In genomic region chr7:95916573-95917371, GRCh38 we compare ENCODE assay signal across 8 cellular contexts.
DNase-seq lines count a peak whose midpoint lies in the region; ATAC-seq and TF ChIP-seq lines count a peak whose summit lies in the region.

No MANE protein-coding gene starts in this region.

- H3K9me3 Mint-ChIP-seq in activated T-cell treated with anti-CD3 and anti-CD28 coated beads, Interleukin-2, amount 50 U/mL, for 72 hours: no peaks in the 10 kb centered on the region
- no peaks in the 10 kb centered on the region for H3K9me3 Mint-ChIP-seq in neural crest cell
- H3K9me3 Mint-ChIP-seq in stimulated activated naive CD8-positive, alpha-beta T cell treated with anti-CD3 and anti-CD28 coated beads, Interleukin-15, amount 100 ng/mL, for 72 hours: no peaks in the 10 kb centered on the region

- peak overlapping the region in 1 of 2 donors; percentile 24 for H3K4me3 Mint-ChIP-seq in activated T-cell treated with anti-CD3 and anti-CD28 coated beads, Interleukin-2, amount 50 U/mL, for 72 hours
- H3K4me3 Mint-ChIP-seq in neural crest cell: no peak overlapping the region
- H3K4me3 Mint-ChIP-seq in stimulated activated naive CD8-positive, alpha-beta T cell treated with anti-CD3 and anti-CD28 coated beads, Interleukin-15, amount 100 ng/mL, for 72 hours: no peak overlapping the region

- peak; percentile 97 for TF ChIP-seq CTCF in neural crest cell (conservative IDR thresholded peaks at IDR 0.05)

- H3K27ac Mint-ChIP-seq in activated T-cell treated with anti-CD3 and anti-CD28 coated beads, Interleukin-2, amount 50 U/mL, for 72 hours: no peak overlapping the region
- no peak overlapping the region for H3K27ac Mint-ChIP-seq in neural crest cell (ENCODE audit: unreplicated experiment)
- H3K27ac Mint-ChIP-seq in stimulated activated naive CD8-positive, alpha-beta T cell treated with anti-CD3 and anti-CD28 coated beads, Interleukin-15, amount 100 ng/mL, for 72 hours: no peak overlapping the region

- DNase-seq in Ammon's horn (ENCODE audit: low spot score) (peak; percentile 78), HuH-7 (ENCODE audit: low spot score) (peak; percentile 24), OCI-M1 (lab: John Stamatoyannopoulos, UW) (peak; percentile 97), fibroblast of peridontal ligament (ENCODE audit: extremely low read depth) (peak; percentile 93), neural crest cell (ENCODE audit: low read depth, low spot score) (peak; percentile 90)
- DNase-seq in activated T-cell treated with anti-CD3 and anti-CD28 coated beads, Interleukin-2, amount 50 U/mL, for 72 hours: peak; percentile 62 to 77
- DNase-seq in stimulated activated naive CD8-positive, alpha-beta T cell treated with anti-CD3 and anti-CD28 coated beads, Interleukin-15, amount 100 ng/mL, for 72 hours: peak; percentile 57 to 62

- peaks cover 22% of the 10 kb centered on the region for H3K27me3 Mint-ChIP-seq in activated T-cell treated with anti-CD3 and anti-CD28 coated beads, Interleukin-2, amount 50 U/mL, for 72 hours (ENCODE audit: low read depth)
- peaks cover 64% of the 10 kb centered on the region for H3K27me3 Mint-ChIP-seq in neural crest cell (ENCODE audit: low read depth)
- peaks cover 18% of the 10 kb centered on the region for H3K27me3 Mint-ChIP-seq in stimulated activated naive CD8-positive, alpha-beta T cell treated with anti-CD3 and anti-CD28 coated beads, Interleukin-15, amount 100 ng/mL, for 72 hours

- peak; percentile 61 for ATAC-seq in GM19025 (IDR thresholded peaks at IDR 0.05; ENCODE audit: low read depth, unreplicated experiment)
- ATAC-seq in activated T-cell treated with anti-CD3 and anti-CD28 coated beads, Interleukin-2, amount 50 U/mL, for 72 hours (replicated peaks in 1 of 2): peak; percentile 55 to 56
- ATAC-seq in stimulated activated naive CD8-positive, alpha-beta T cell treated with anti-CD3 and anti-CD28 coated beads, Interleukin-15, amount 100 ng/mL, for 72 hours: peak; percentile 59

- H3K36me3 Mint-ChIP-seq in activated T-cell treated with anti-CD3 and anti-CD28 coated beads, Interleukin-2, amount 50 U/mL, for 72 hours (ENCODE audit: insufficient read depth in 2 of 2): no peaks in the 10 kb centered on the region
- no peaks in the 10 kb centered on the region for H3K36me3 Mint-ChIP-seq in neural crest cell (ENCODE audit: low read depth)

- no peaks in the 10 kb centered on the region for H3K4me1 Mint-ChIP-seq in activated T-cell treated with anti-CD3 and anti-CD28 coated beads, Interleukin-2, amount 50 U/mL, for 72 hours (ENCODE audit: low read depth)
- H3K4me1 Mint-ChIP-seq in neural crest cell: peaks cover 4% of the 10 kb centered on the region
- no peaks in the 10 kb centered on the region for H3K4me1 Mint-ChIP-seq in stimulated activated naive CD8-positive, alpha-beta T cell treated with anti-CD3 and anti-CD28 coated beads, Interleukin-15, amount 100 ng/mL, for 72 hours

Comparison
In these comparisons a context has a peak if more than half of its experiments do, and no peak if none do; other contexts are left out.
1. Peak in every context shown above with its lines: DNase-seq and ATAC-seq.
2. DNase-seq: peak in every context shown above with its lines; median percentile 97 in OCI-M1; 93 in fibroblast of peridontal ligament; 90 in neural crest cell; 78 in Ammon's horn; 70 in activated T-cell treated with anti-CD3 and anti-CD28 coated beads, Interleukin-2, amount 50 U/mL, for 72 hours; 60 in stimulated activated naive CD8-positive, alpha-beta T cell treated with anti-CD3 and anti-CD28 coated beads, Interleukin-15, amount 100 ng/mL, for 72 hours; 24 in HuH-7.